8 cellular contexts compared by ENCODE assay signal in the genomic region with DNA sequence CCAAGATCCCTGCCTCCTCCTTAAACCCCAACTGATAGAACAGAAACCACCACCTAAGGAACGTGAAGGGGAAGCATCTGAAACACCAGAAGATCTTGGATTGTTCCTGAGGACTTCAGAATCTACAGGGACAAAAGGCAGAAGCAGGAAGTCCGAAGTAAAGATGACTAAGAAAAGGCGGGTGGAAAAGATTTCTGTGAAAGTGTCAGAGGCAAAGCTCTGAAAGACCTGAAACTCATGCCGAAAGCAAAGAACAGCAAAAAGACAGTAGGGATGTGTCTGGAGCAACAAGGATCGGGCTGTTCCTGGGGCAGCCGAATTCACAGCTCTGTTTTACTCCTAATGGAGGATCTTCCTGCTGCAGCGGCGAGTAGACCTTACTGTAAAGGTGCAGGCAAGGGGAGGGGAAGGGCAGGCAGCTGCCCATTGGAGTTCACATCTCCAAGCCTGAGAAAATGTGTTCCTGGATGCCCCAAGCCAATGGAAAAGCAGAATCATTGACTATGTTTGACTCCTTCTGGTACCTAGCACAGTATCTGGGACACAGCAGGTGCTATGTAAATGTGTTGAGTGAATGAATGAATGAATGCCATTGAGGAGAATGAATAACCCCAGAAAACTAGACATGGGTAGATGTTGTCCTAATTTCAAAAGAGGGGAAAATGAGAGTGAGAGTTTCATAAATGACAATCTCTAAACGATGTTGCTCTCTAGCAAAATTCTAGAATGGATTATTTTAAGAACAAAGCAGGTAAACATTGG. TPM values are rescaled to one million over a fixed set of nuclear protein-coding genes. Genes with fewer than 3 reads are reported as not detected.
DNase-seq lines count a peak whose midpoint lies in the region; ATAC-seq, FAIRE-seq and TF ChIP-seq lines count a peak whose summit lies in the region.

No MANE protein-coding gene starts in this region.

- H3K36me3 ChIP-seq in ES-I3 (ENCODE audit: insufficient read depth, low read length), result no peaks in the 10 kb centered on the region
- H3K36me3 ChIP-seq in pancreas, result no peaks in the 10 kb centered on the region

- DNase-seq in foreskin keratinocyte (no peak), pancreas (peak in 1 of 6 donors; percentile 31), GM10266 (ENCODE audit: extremely low spot score) (no peak), NCI-H1930 (lab: John Stamatoyannopoulos, UW) (no peak)

- WGBS in pancreas, 2 donors, result 0 to 1% methylated on average over 9 of the region's 9 CpGs

- H3K9ac ChIP-seq in ES-I3 (ENCODE audit: low read depth, low read length), result peak overlapping the region; percentile 76

- H3K27ac ChIP-seq in VCaP (peak overlapping the region; percentile 75), foreskin keratinocyte (peak overlapping the region; percentile 93), pancreas (peak overlapping the region; percentile 67 to 86 (median 72))

- H3K4me3 ChIP-seq in pancreas, result peak overlapping the region; percentile 20 to 61 (median 54)

- FAIRE-seq in pancreas (lab: Jason Lieb, UNC), result no peak

- H3K4me1 ChIP-seq in ES-I3 (ENCODE audit: insufficient read depth, low read length) (no peaks in the 10 kb centered on the region; the same call in 1 of the 2 replicates), foreskin keratinocyte (no peaks in the 10 kb centered on the region), pancreas (peaks cover 0 to 6% (median 0%) of the 10 kb centered on the region in 3 donors)

- H3K9me3 ChIP-seq in ES-I3 (ENCODE audit: control insufficient read depth, insufficient read depth, low read length), result no peaks in the 10 kb centered on the region
- no peaks in the 10 kb centered on the region for H3K9me3 ChIP-seq in pancreas

- H3K27me3 ChIP-seq in foreskin keratinocyte (no peaks in the 10 kb centered on the region), pancreas (no peaks in the 10 kb centered on the region)

- no peak for TF ChIP-seq CTCF in VCaP (conservative IDR thresholded peaks at IDR 0.05)
- TF ChIP-seq CTCF in foreskin keratinocyte (conservative IDR thresholded peaks at IDR 0.05), result no peak
- TF ChIP-seq CTCF in pancreas (IDR thresholded peaks at IDR 0.05), result no peak
- no peak for TF ChIP-seq CTCF in GM10266 (IDR thresholded peaks at IDR 0.05; ENCODE audit: control insufficient read depth, insufficient read depth, low read depth, missing control alignments)

- ATAC-seq in HG03095 (IDR thresholded peaks at IDR 0.05; ENCODE audit: unreplicated experiment), result peak; percentile 6
- ATAC-seq in foreskin keratinocyte, result peak; percentile 8
- peak; percentile 22 to 50 (median 44) for ATAC-seq in pancreas
- no peak for ATAC-seq in HG03442 (IDR thresholded peaks at IDR 0.05; ENCODE audit: unreplicated experiment)

- intact Hi-C loops in pancreas (cut with DNase I), result no loop called here

RNA-seq across cellular contexts. Expression of a gene that starts 40.4 kb away (rescaled TPM):
- total RNA-seq in foreskin keratinocyte (261 and 283 TPM in 2 replicates), pancreas (100 to 1,000 TPM in 2 of 6 donors, 10 to 100 TPM in 4; 54.2 to 185 (median 86.7) TPM)
- polyA plus RNA-seq in foreskin keratinocyte (179 and 181 TPM in 2 replicates), pancreas (10 to 100 TPM; 35.6 to 52.1 TPM)
